In genomic region chr1:144412068-144412471, GRCh38 we compare ENCODE assay signal across 1 cellular context.
TF ChIP-seq lines count a peak whose summit lies in the region.

No MANE protein-coding gene starts in this region.

TF ChIP-seq in H1, 55 proteins besides CTCF, POLR2A, EP300 and RAD21:
- TF ChIP-seq CREB1 (IDR thresholded peaks at IDR 0.05), result peak; percentile 10; the same call in 1 of the 2 replicates
